In genomic region chr14:59481407-59482119, GRCh38 we compare ENCODE assay signal across 10 cellular contexts. TPM values are rescaled to one million over a fixed set of nuclear protein-coding genes. Genes with fewer than 3 reads are reported as not detected.
DNase-seq lines count a peak whose midpoint lies in the region; ATAC-seq and TF ChIP-seq lines count a peak whose summit lies in the region.
"Had no signal": no experiment of that assay in that cellular context is flagged by ENCODE, and none has a peak within 500 bp of the region (broad histone marks: within the 10 kb centered on the region; RNA-seq: fewer than 3 reads in every experiment).

No MANE protein-coding gene starts in this region.

- H4K91ac ChIP-seq in H9 (ENCODE audit: insufficient read length, low read depth, low read length), result no peak overlapping the region

- TF ChIP-seq CTCF in RWPE2 (IDR thresholded peaks at IDR 0.05; ENCODE audit: poor library complexity, severe bottlenecking), result no peak
- no peak for TF ChIP-seq CTCF in fibroblast of the aortic adventitia (IDR thresholded peaks at IDR 0.05; ENCODE audit: insufficient read depth, low read length)
- TF ChIP-seq CTCF in H9 (conservative IDR thresholded peaks at IDR 0.05), result no peak

- DNase-seq in DMS53 (lab: John Stamatoyannopoulos, UW) (peak; percentile 19), DMS53 treated with DMSO at 0.1 percent for 48 hours (lab: John Stamatoyannopoulos, UW; ENCODE audit: unreplicated experiment) (no peak), RWPE2 (ENCODE audit: low spot score) (no peak), fibroblast of the aortic adventitia (ENCODE audit: low read depth) (peak; percentile 85), SW 1271 (lab: John Stamatoyannopoulos, UW) (no peak), H9 (no peak)
- DNase-seq in stimulated activated naive B cell treated with anti-CD40 and anti-IgM and Interleukin-4, amounts not matched to agents 10 μg/mL and 1 μg/mL and 100 μg/mL, for 72 hours, result no peak
- no peak for DNase-seq in activated CD8-positive, alpha-beta memory T cell treated with anti-CD3 and anti-CD28 coated beads, Interleukin-2, amount 50 U/mL, for 48 hours
- DNase-seq: activated naive CD4-positive, alpha-beta T cell treated with Interleukin-2 at 50 U/mL for 16 hours; H7 had no signal

- H4K5ac ChIP-seq in H9 (ENCODE audit: insufficient read length, low read depth, low read length), result no peak overlapping the region

- H3K14ac ChIP-seq in H9 (ENCODE audit: insufficient read depth, low read length), result no peak overlapping the region

- no peak overlapping the region for H3T11ph ChIP-seq in H9 (ENCODE audit: low read length)

- peak overlapping the region; percentile 14 to 30 for H3K4me3 Mint-ChIP-seq in stimulated activated naive B cell treated with anti-CD40 and anti-IgM and Interleukin-4, amounts not matched to agents 10 μg/mL and 1 μg/mL and 100 μg/mL, for 72 hours
- H3K4me3 Mint-ChIP-seq in H9, result peak overlapping the region in 1 of 2 experiments; percentile 97; a peak in 4 of 5 replicates

- H3K56ac ChIP-seq in H9 (ENCODE audit: insufficient read length, low read depth, low read length), result no peak overlapping the region

- WGBS in H9 (ENCODE audit: extremely low coverage, insufficient read length, low lambda C conversion rate), result no CpG with 5 or more reads among the region's 4 CpGs

- H2AK5ac ChIP-seq in H9 (ENCODE audit: insufficient read length, low read length), result no peak overlapping the region

- H3K18ac ChIP-seq in H9 (ENCODE audit: insufficient read length, low read depth, low read length), result no peak overlapping the region

- no peaks in the 10 kb centered on the region for H3K27me3 Mint-ChIP-seq in stimulated activated naive B cell treated with anti-CD40 and anti-IgM and Interleukin-4, amounts not matched to agents 10 μg/mL and 1 μg/mL and 100 μg/mL, for 72 hours
- no peaks in the 10 kb centered on the region for H3K27me3 Mint-ChIP-seq in H9 (ENCODE audit: low read depth)

- H3K4me1 ChIP-seq in RWPE2 (ENCODE audit: insufficient read depth, poor library complexity, severe bottlenecking), result peaks cover 22% of the 10 kb centered on the region
- H3K4me1 ChIP-seq in H9 (ENCODE audit: insufficient read depth, low read length), result no peaks in the 10 kb centered on the region

- peak overlapping the region; percentile 89 for H3K27ac ChIP-seq in RWPE2 (ENCODE audit: poor library complexity, severe bottlenecking)
- H3K27ac ChIP-seq in H9 (ENCODE audit: insufficient read length, low read depth, low read length), result no peak overlapping the region

- no peak overlapping the region for H2BK120ac ChIP-seq in H9 (ENCODE audit: low read depth, low read length, poor library complexity, severe bottlenecking)

- H2AFZ ChIP-seq in H9 (ENCODE audit: low read length), result no peak overlapping the region

- H2BK20ac ChIP-seq in H9 (ENCODE audit: low read depth, low read length, poor library complexity, severe bottlenecking), result no peak overlapping the region

- peaks cover 2% of the 10 kb centered on the region; the same call in 1 of the 2 replicates for H3K79me2 ChIP-seq in H9 (ENCODE audit: insufficient read depth, low read length)

- no peak overlapping the region for H2BK5ac ChIP-seq in H9 (ENCODE audit: insufficient read length, low read length)

- H3K79me1 ChIP-seq in H9 (ENCODE audit: insufficient read depth, low read depth, low read length, poor library complexity, severe bottlenecking), result no peaks in the 10 kb centered on the region

- no peak overlapping the region for H4K8ac ChIP-seq in H9 (replicated peaks; ENCODE audit: insufficient read length, low read depth, low read length)

- peaks cover 39% of the 10 kb centered on the region for H3K36me3 ChIP-seq in RWPE2 (ENCODE audit: low read depth)

- H3K9me3 Mint-ChIP-seq in stimulated activated naive B cell treated with anti-CD40 and anti-IgM and Interleukin-4, amounts not matched to agents 10 μg/mL and 1 μg/mL and 100 μg/mL, for 72 hours, result no peaks in the 10 kb centered on the region
- no peaks in the 10 kb centered on the region for H3K9me3 Mint-ChIP-seq in H9

- H3K4me2 ChIP-seq in H9 (ENCODE audit: insufficient read depth, insufficient read length, low read length), result no peak overlapping the region

- H2BK12ac ChIP-seq in H9 (ENCODE audit: insufficient read length, low read depth, low read length), result no peak overlapping the region

- H3K9ac ChIP-seq in H9 (ENCODE audit: extremely low read depth, insufficient read length, low read length), result no peak overlapping the region

- peaks cover 4% of the 10 kb centered on the region for H3K23me2 ChIP-seq in H9 (ENCODE audit: insufficient read length, low read depth, low read length, poor library complexity, severe bottlenecking)

- H3K9me3 ChIP-seq in RWPE2 (ENCODE audit: severe bottlenecking) (no peaks in the 10 kb centered on the region), H9 (ENCODE audit: control insufficient read depth, low read depth, low read length) (no peaks in the 10 kb centered on the region)

- no peak overlapping the region for H3K4ac ChIP-seq in H9 (ENCODE audit: low read depth, low read length)

- peaks cover 28 to 49% of the 10 kb centered on the region in 2 donors for H3K4me1 Mint-ChIP-seq in stimulated activated naive B cell treated with anti-CD40 and anti-IgM and Interleukin-4, amounts not matched to agents 10 μg/mL and 1 μg/mL and 100 μg/mL, for 72 hours
- H3K4me1 Mint-ChIP-seq in H9, result peaks cover 18 to 20% of the 10 kb centered on the region in 2 experiments

- H3K4me3 ChIP-seq in RWPE2 (ENCODE audit: severe bottlenecking), result no peak overlapping the region
- H3K4me3 ChIP-seq in fibroblast of the aortic adventitia (ENCODE audit: low read depth, low read length), result peak overlapping the region; percentile 95

- H3K36me3 Mint-ChIP-seq in stimulated activated naive B cell treated with anti-CD40 and anti-IgM and Interleukin-4, amounts not matched to agents 10 μg/mL and 1 μg/mL and 100 μg/mL, for 72 hours, result peaks cover 3 to 17% of the 10 kb centered on the region in 2 donors
- peaks cover 5 to 17% (median 10%) of the 10 kb centered on the region in 3 experiments; a peak in 6 of 7 replicates for H3K36me3 Mint-ChIP-seq in H9 (ENCODE audit: insufficient read depth in 1 of 3, low read depth in 3 of 3)

- H3K23ac ChIP-seq in H9 (ENCODE audit: insufficient read length, low read depth, low read length), result no peak overlapping the region

- no peak overlapping the region for H2BK15ac ChIP-seq in H9 (ENCODE audit: low read depth, low read length)

- peak; percentile 27 for ATAC-seq in RWPE2 (ENCODE audit: low read depth)
- no peak for ATAC-seq in stimulated activated naive B cell treated with anti-CD40 and anti-IgM and Interleukin-4, amounts not matched to agents 10 μg/mL and 1 μg/mL and 100 μg/mL, for 72 hours (replicated peaks)

- no peaks in the 10 kb centered on the region for H4K20me1 ChIP-seq in H9 (ENCODE audit: control insufficient read depth, insufficient read depth, insufficient read length)

- H3K27ac Mint-ChIP-seq in stimulated activated naive B cell treated with anti-CD40 and anti-IgM and Interleukin-4, amounts not matched to agents 10 μg/mL and 1 μg/mL and 100 μg/mL, for 72 hours, result no peak overlapping the region
- peak overlapping the region in 1 of 3 experiments; percentile 77; a peak in 1 of 7 replicates for H3K27ac Mint-ChIP-seq in H9

- H3K27me3 ChIP-seq in RWPE2 (ENCODE audit: insufficient read depth, poor library complexity, severe bottlenecking) (no peaks in the 10 kb centered on the region), H9 (ENCODE audit: insufficient read depth, low read length) (no peaks in the 10 kb centered on the region; the same call in 1 of the 2 replicates)

RNA-seq across cellular contexts. Expression of gene L3HYPDH, which starts 2.6 kb away (rescaled TPM):
- 16.7 and 28.7 TPM in 2 replicates for total RNA-seq in fibroblast of the aortic adventitia (ENCODE audit: low replicate concordance)
- total RNA-seq in H9 (2021), result 13.5 and 15.7 TPM in 2 replicates

RNA-seq across cellular contexts. Expression of gene JKAMP, which starts 2.8 kb away (rescaled TPM):
- total RNA-seq in fibroblast of the aortic adventitia (ENCODE audit: low replicate concordance) (58.8 and 105 TPM in 2 replicates), H9 (2021) (32.5 and 33.8 TPM in 2 replicates)

RNA-seq across cellular contexts. Expression of gene GPR135, which starts 16.4 kb away (rescaled TPM):
- total RNA-seq in fibroblast of the aortic adventitia (ENCODE audit: low replicate concordance), result 1.7 and 4.3 TPM in 2 replicates
- 1.8 and 1.9 TPM in 2 replicates for total RNA-seq in H9 (2021)

Comparison
In these comparisons a context has a peak if more than half of its experiments do, and no peak if none do; other contexts are left out.
1. DNase-seq: peak in DMS53 (single experiment) and fibroblast of the aortic adventitia (single experiment); none in DMS53 treated with DMSO at 0.1 percent for 48 hours (single experiment), RWPE2 (single experiment), stimulated activated naive B cell treated with anti-CD40 and anti-IgM and Interleukin-4, amounts not matched to agents 10 μg/mL and 1 μg/mL and 100 μg/mL, for 72 hours (single experiment), SW 1271 (0 of 2), activated CD8-positive, alpha-beta memory T cell treated with anti-CD3 and anti-CD28 coated beads, Interleukin-2, amount 50 U/mL, for 48 hours (single experiment) and H9 (single experiment).